Comparison of ENCODE assay signal across 15 cellular contexts in genomic region chr7:44150466-44150832, GRCh38. TPM values are rescaled to one million over a fixed set of nuclear protein-coding genes. Genes with fewer than 3 reads are reported as not detected.
A peak's percentile ranks its signal among the peaks of the same experiment; 100 is the strongest.
DNase-seq lines count a peak whose midpoint lies in the region; ATAC-seq and TF ChIP-seq lines count a peak whose summit lies in the region.
"Had no signal": no experiment of that assay in that cellular context is flagged by ENCODE, and none has a peak within 500 bp of the region (broad histone marks: within the 10 kb centered on the region; RNA-seq: fewer than 3 reads in every experiment).

No MANE protein-coding gene starts in this region.

- H3K27me3 ChIP-seq in hepatocyte, result peaks cover 14% of the 10 kb centered on the region
- H3K27me3 ChIP-seq: vagina had no signal

- TF ChIP-seq CTCF in GM12864 (IDR thresholded peaks at IDR 0.05; ENCODE audit: low read depth, low read length, missing control alignments) (no peak), hepatocyte (IDR thresholded peaks at IDR 0.05; ENCODE audit: poor library complexity) (no peak)

- DNase-seq in GM12864 (ENCODE audit: low read depth) (peak; percentile 38), hepatocyte (ENCODE audit: low spot score) (no peak), NCI-H1436 (lab: John Stamatoyannopoulos, UW) (no peak), putamen (ENCODE audit: low spot score) (no peak), posterior cingulate gyrus (no peak)
- DNase-seq: activated CD4-positive, alpha-beta T cell treated with anti-CD3 and anti-CD28 coated beads for 36 hours; activated effector memory CD4-positive, alpha-beta T cell treated with Interleukin-2 at 50 U/mL for 16 hours; CD4-positive, CD25-positive, alpha-beta regulatory T cell; kidney glomerular epithelial cell; natural killer cell; NCI-H510A had no signal

- no peaks in the 10 kb centered on the region for H3K9me2 ChIP-seq in hepatocyte (replicated peaks; ENCODE audit: insufficient read depth)

- H3K4me3 ChIP-seq in GM12864 (ENCODE audit: low read depth, low read length), result no peak overlapping the region
- H3K4me3 ChIP-seq in hepatocyte, result no peak overlapping the region
- H3K4me3 ChIP-seq: vagina had no signal

- no peaks in the 10 kb centered on the region for H4K20me1 ChIP-seq in hepatocyte (ENCODE audit: insufficient read depth, poor library complexity, severe bottlenecking)

- no peaks in the 10 kb centered on the region for H3K79me2 ChIP-seq in hepatocyte

- H3K9me3 ChIP-seq in hepatocyte (ENCODE audit: low read depth), result no peaks in the 10 kb centered on the region
- H3K9me3 ChIP-seq: vagina had no signal

- 84% methylated on average over 5 of the region's 5 CpGs for WGBS in hepatocyte (ENCODE audit: low lambda C conversion rate, missing lambda C conversion rate)

- H3K27ac ChIP-seq in hepatocyte, result peak overlapping the region; percentile 48
- H3K27ac ChIP-seq: vagina had no signal

- H3K4me2 ChIP-seq in hepatocyte, result no peak overlapping the region

- intact Hi-C loops in posterior cingulate gyrus (cut with DNase I), result no loop called here

- ATAC-seq in GM21423 (IDR thresholded peaks at IDR 0.05; ENCODE audit: unreplicated experiment), result peak; percentile 46
- peak; percentile 71 for ATAC-seq in HG03520 (IDR thresholded peaks at IDR 0.05; ENCODE audit: unreplicated experiment)
- no peak for ATAC-seq in HG03342 (IDR thresholded peaks at IDR 0.05; ENCODE audit: unreplicated experiment)
- ATAC-seq: activated CD4-positive, alpha-beta T cell treated with anti-CD3 and anti-CD28 coated beads for 36 hours; natural killer cell had no signal

- H2AFZ ChIP-seq in hepatocyte, result no peak overlapping the region

- H3K36me3 ChIP-seq in hepatocyte (replicated peaks; ENCODE audit: insufficient read depth, low read depth), result no peaks in the 10 kb centered on the region
- H3K36me3 ChIP-seq: vagina had no signal

- peaks cover 9% of the 10 kb centered on the region for H3K4me1 ChIP-seq in hepatocyte (ENCODE audit: insufficient read depth)

RNA-seq across cellular contexts. Expression of gene MYL7, which starts 9.3 kb away (rescaled TPM):
- 0.36 and 5.2 TPM in 2 replicates for total RNA-seq in hepatocyte
- polyA plus RNA-seq in hepatocyte, result 6.9 and 8.9 TPM in 2 replicates
- total RNA-seq: activated CD4-positive, alpha-beta T cell treated with anti-CD3 and anti-CD28 coated beads for 36 hours; CD4-positive, CD25-positive, alpha-beta regulatory T cell; natural killer cell; vagina had no signal
- polyA plus RNA-seq: CD4-positive, CD25-positive, alpha-beta regulatory T cell had no signal

RNA-seq across cellular contexts. Expression of gene POLD2, which starts 27.1 kb away (rescaled TPM):
- total RNA-seq in hepatocyte, result 59.9 and 68.1 TPM in 2 replicates
- 110 and 120 TPM in 2 replicates for polyA plus RNA-seq in hepatocyte

RNA-seq across cellular contexts. Expression of gene GCK, which starts 38.8 kb away (rescaled TPM):
- total RNA-seq in hepatocyte, result 0.72 and 2.5 TPM in 2 replicates
- 1.7 TPM in 2 replicates for polyA plus RNA-seq in hepatocyte
- total RNA-seq: CD4-positive, CD25-positive, alpha-beta regulatory T cell; natural killer cell had no signal

RNA-seq across cellular contexts. Expression of gene AEBP1, which starts 46.3 kb away (rescaled TPM):
- 12.8 and 26.7 TPM in 2 replicates for total RNA-seq in hepatocyte
- 108 and 129 TPM in 2 replicates for polyA plus RNA-seq in hepatocyte

RNA-seq across cellular contexts. Expression of gene YKT6, which starts 50.3 kb away (rescaled TPM):
- 86.9 and 88.9 TPM in 2 replicates for total RNA-seq in hepatocyte
- polyA plus RNA-seq in hepatocyte, result 69.3 and 75.7 TPM in 2 replicates
